ENCODE assay signal across 8 cellular contexts in genomic region chr20:8019178-8019997, GRCh38. TPM values are rescaled to one million over a fixed set of nuclear protein-coding genes. Genes with fewer than 3 reads are reported as not detected.
DNase-seq lines count a peak whose midpoint lies in the region; TF ChIP-seq lines count a peak whose summit lies in the region.

TMX4 (minus strand) TSS chr20:8019761; CDS start chr20:8019613, 148 bp downstream.

- H3T11ph ChIP-seq in H9 (ENCODE audit: low read length) = no peak within 1 kb of the TSS

- peaks cover 3% of the 10 kb centered on the region for H3K23me2 ChIP-seq in H9 (ENCODE audit: insufficient read length, low read depth, low read length, poor library complexity, severe bottlenecking)

- peaks cover 0 to 10% of the 10 kb centered on the region in 2 experiments for H3K4me1 Mint-ChIP-seq in H9

- H2AFZ ChIP-seq in H9 (ENCODE audit: low read length) (no peak within 1 kb of the TSS), neuron (ENCODE audit: low read depth, low read length) (peak within 1 kb of the TSS; percentile 68)

- H3K36me3 Mint-ChIP-seq in H9 (ENCODE audit: insufficient read depth in 1 of 3, low read depth in 3 of 3) = no peaks in the 10 kb centered on the region

- peak within 1 kb of the TSS; percentile 35 for H3K18ac ChIP-seq in H9 (ENCODE audit: insufficient read length, low read depth, low read length)

- DNase-seq in GDM1 (lab: John Stamatoyannopoulos, UW) = peak; percentile 85
- DNase-seq in H9 = peak; percentile 96
- peak; percentile 98 for DNase-seq in M059J (ENCODE audit: low read depth)
- DNase-seq in SIG-M5 treated with dmso at 0.1 percent for 504 hours (lab: John Stamatoyannopoulos, UW; ENCODE audit: unreplicated experiment) = peak; percentile 95
- peak; percentile 87 for DNase-seq in activated gamma-delta T cell treated with anti-CD3 and anti-CD28 coated beads, Interleukin-2, amount 50 U/mL, for 16 hours (ENCODE audit: low read depth)
- peak; percentile 97 to 99 for DNase-seq in foreskin fibroblast

- no peak within 1 kb of the TSS for H3K23ac ChIP-seq in H9 (ENCODE audit: insufficient read length, low read depth, low read length)

- no peak within 1 kb of the TSS for H4K5ac ChIP-seq in H9 (ENCODE audit: insufficient read length, low read depth, low read length)

- peak within 1 kb of the TSS; percentile 76 to 89 for H3K4me3 Mint-ChIP-seq in H9

- H3K27me3 Mint-ChIP-seq in H9 (ENCODE audit: low read depth) = no peaks in the 10 kb centered on the region; the same call in 1 of the 2 replicates

- no peaks in the 10 kb centered on the region; a peak in 1 of 5 replicates for H3K9me3 Mint-ChIP-seq in H9

- H3K79me2 ChIP-seq in H9 (ENCODE audit: insufficient read depth, low read length) = no peaks in the 10 kb centered on the region

- H3K27me3 ChIP-seq in H9 (ENCODE audit: insufficient read depth, low read length) = no peaks in the 10 kb centered on the region
- H3K27me3 ChIP-seq in neuron (ENCODE audit: insufficient read depth, low read length) = no peaks in the 10 kb centered on the region
- no peaks in the 10 kb centered on the region for H3K27me3 ChIP-seq in subcutaneous abdominal adipose tissue (ENCODE audit: control insufficient read depth in 5 of 5, insufficient read depth in 4 of 5, low read length in 5 of 5)

- no peak within 1 kb of the TSS for H2BK15ac ChIP-seq in H9 (ENCODE audit: low read depth, low read length)

- peak within 1 kb of the TSS; percentile 62; the same call in 1 of the 2 replicates for H3K14ac ChIP-seq in H9 (ENCODE audit: insufficient read depth, low read length)

- peak within 1 kb of the TSS; percentile 40 for H2BK120ac ChIP-seq in H9 (ENCODE audit: low read depth, low read length, poor library complexity, severe bottlenecking)

- no peak within 1 kb of the TSS for H2BK12ac ChIP-seq in H9 (ENCODE audit: insufficient read length, low read depth, low read length)

- H3K4ac ChIP-seq in H9 (ENCODE audit: low read depth, low read length) = no peak within 1 kb of the TSS

- H2AK5ac ChIP-seq in H9 (ENCODE audit: insufficient read length, low read length) = no peak within 1 kb of the TSS

- peak within 1 kb of the TSS; percentile 88 to 95 for H3K4me3 ChIP-seq in foreskin fibroblast (ENCODE audit: low read depth in 1 of 2, low read length in 2 of 2)
- peak within 1 kb of the TSS; percentile 63 for H3K4me3 ChIP-seq in neuron (ENCODE audit: low read length)
- H3K4me3 ChIP-seq in subcutaneous abdominal adipose tissue (ENCODE audit: low read depth in 1 of 5, low read length in 5 of 5) = peak within 1 kb of the TSS; percentile 77 to 89 (median 86)

- no peak within 1 kb of the TSS for H3K27ac ChIP-seq in H9 (ENCODE audit: insufficient read length, low read depth, low read length)
- peak within 1 kb of the TSS; percentile 89 for H3K27ac ChIP-seq in subcutaneous abdominal adipose tissue (ENCODE audit: low read depth, low read length)

- H2BK20ac ChIP-seq in H9 (ENCODE audit: low read depth, low read length, poor library complexity, severe bottlenecking) = no peak within 1 kb of the TSS

- H3K56ac ChIP-seq in H9 (ENCODE audit: insufficient read length, low read depth, low read length) = no peak within 1 kb of the TSS

- H3K36me3 ChIP-seq in neuron (ENCODE audit: insufficient read depth, low read length) (no peaks in the 10 kb centered on the region), subcutaneous abdominal adipose tissue (ENCODE audit: control insufficient read depth in 5 of 5, insufficient read depth in 5 of 5, low read length in 5 of 5) (peaks cover 0 to 2% (median 0%) of the 10 kb centered on the region in 5 donors)

- no peaks in the 10 kb centered on the region for H4K20me1 ChIP-seq in H9 (ENCODE audit: control insufficient read depth, insufficient read depth, insufficient read length)

- no peak within 1 kb of the TSS for H2BK5ac ChIP-seq in H9 (ENCODE audit: insufficient read length, low read length)

- TF ChIP-seq CTCF in H9 (conservative IDR thresholded peaks at IDR 0.05) (peak; percentile 55), foreskin fibroblast (IDR thresholded peaks at IDR 0.05; ENCODE audit: low read depth, low read length) (peak; percentile 29)

- H3K9me3 ChIP-seq in H9 (ENCODE audit: control insufficient read depth, low read depth, low read length) (no peaks in the 10 kb centered on the region), neuron (ENCODE audit: low read length) (no peaks in the 10 kb centered on the region), subcutaneous abdominal adipose tissue (ENCODE audit: control insufficient read depth in 5 of 5, low read length in 5 of 5) (no peaks in the 10 kb centered on the region)

- H4K91ac ChIP-seq in H9 (ENCODE audit: insufficient read length, low read depth, low read length) = no peak within 1 kb of the TSS

- H3K4me2 ChIP-seq in H9 (ENCODE audit: insufficient read depth, insufficient read length, low read length) = peak within 1 kb of the TSS; percentile 95

- no peaks in the 10 kb centered on the region for H3K4me1 ChIP-seq in H9 (ENCODE audit: insufficient read depth, low read length)
- H3K4me1 ChIP-seq in neuron (ENCODE audit: insufficient read depth, low read length) = peaks cover 15% of the 10 kb centered on the region
- H3K4me1 ChIP-seq in subcutaneous abdominal adipose tissue (ENCODE audit: control insufficient read depth in 5 of 5, insufficient read depth in 5 of 5, low read length in 5 of 5) = peaks cover 0 to 18% (median 14%) of the 10 kb centered on the region in 5 donors

- no peaks in the 10 kb centered on the region for H3K79me1 ChIP-seq in H9 (ENCODE audit: insufficient read depth, low read depth, low read length, poor library complexity, severe bottlenecking)

- H3K9ac ChIP-seq in H9 (ENCODE audit: extremely low read depth, insufficient read length, low read length) (peak within 1 kb of the TSS; percentile 52), subcutaneous abdominal adipose tissue (ENCODE audit: low read length in 5 of 5) (peak within 1 kb of the TSS; percentile 75 to 90 (median 85))

- WGBS in H9 (ENCODE audit: extremely low coverage, insufficient read length, low lambda C conversion rate) = no CpG with 5 or more reads among the region's 96 CpGs

- H3K27ac Mint-ChIP-seq in H9 = peak within 1 kb of the TSS; percentile 46 to 99 (median 94); a peak in 5 of 7 replicates

- H4K8ac ChIP-seq in H9 (replicated peaks; ENCODE audit: insufficient read length, low read depth, low read length) = no peak within 1 kb of the TSS

RNA-seq across cellular contexts. Expression of gene TMX4, which starts in this region (rescaled TPM):
- total RNA-seq in H9 (2021) = 11.7 and 14.9 TPM in 2 replicates
- 23.8 and 33.6 TPM in 2 replicates for total RNA-seq in M059J (2014; rRNA removed; shearing (Covaris generic))
